27 cellular contexts compared by ENCODE assay signal in genomic region chr14:83120187-83120586, GRCh38.
"Had no signal": no experiment of that assay in that cellular context is flagged by ENCODE, and none has a peak within 500 bp of the region (broad histone marks: within the 10 kb centered on the region; RNA-seq: fewer than 3 reads in every experiment).

No MANE protein-coding gene starts in this region.

- H3K4me3 Mint-ChIP-seq: activated CD4-positive, alpha-beta memory T cell treated with anti-CD3 and anti-CD28 coated beads, Interleukin-2, amount 10 ng/mL, durations not matched to agents 7 days and 5 days; activated CD4-positive, alpha-beta T cell treated with anti-CD3 and anti-CD28 coated beads, Interleukin-2, amount 10 ng/mL, durations not matched to agents 24 days and 14 days; activated naive CD8-positive, alpha-beta T cell treated with anti-CD3 and anti-CD28 coated beads, Interleukin-2, amount 50 U/mL, for 24 hours; activated T-cell treated with anti-CD3 and anti-CD28 coated beads, Interleukin-2, amount 50 U/mL, for 72 hours; immature natural killer cell; natural killer cell treated with Interleukin-12 subunit alpha and Interleukin-12 subunit beta and Interleukin-15 and Interleukin-18, amount 100 ng/mL, for 72 hours; stimulated activated naive B cell treated with anti-CD40 and anti-IgM and Interleukin-4, amounts not matched to agents 10 μg/mL and 1 μg/mL and 100 μg/mL, for 72 hours had no signal

- H3K4me1 ChIP-seq: body of pancreas, left ventricle myocardium inferior, prostate gland, transverse colon, uterus had no signal

- H3K9me3 ChIP-seq: body of pancreas, left ventricle myocardium inferior, neutrophil, ovary, prostate gland, transverse colon, uterus had no signal

- H3K27ac ChIP-seq: body of pancreas, hepatocyte, left ventricle myocardium inferior, neutrophil, ovary, prostate gland, transverse colon, uterus, VCaP had no signal

- H3K4me1 Mint-ChIP-seq: activated CD4-positive, alpha-beta memory T cell treated with anti-CD3 and anti-CD28 coated beads, Interleukin-2, amount 10 ng/mL, durations not matched to agents 7 days and 5 days; activated CD4-positive, alpha-beta T cell treated with anti-CD3 and anti-CD28 coated beads, Interleukin-2, amount 10 ng/mL, durations not matched to agents 24 days and 14 days; activated naive CD8-positive, alpha-beta T cell treated with anti-CD3 and anti-CD28 coated beads, Interleukin-2, amount 50 U/mL, for 24 hours; immature natural killer cell; stimulated activated naive B cell treated with anti-CD40 and anti-IgM and Interleukin-4, amounts not matched to agents 10 μg/mL and 1 μg/mL and 100 μg/mL, for 72 hours had no signal

- H3K36me3 Mint-ChIP-seq: immature natural killer cell; stimulated activated naive B cell treated with anti-CD40 and anti-IgM and Interleukin-4, amounts not matched to agents 10 μg/mL and 1 μg/mL and 100 μg/mL, for 72 hours had no signal

- ATAC-seq: activated CD4-positive, CD25-positive, alpha-beta regulatory T cell treated with anti-CD3 and anti-CD28 coated beads, Interleukin-2, amount 50 U/mL, for 24 hours; activated naive CD8-positive, alpha-beta T cell treated with anti-CD3 and anti-CD28 coated beads, Interleukin-2, amount 50 U/mL, for 24 hours; activated T-cell treated with anti-CD3 and anti-CD28 coated beads, Interleukin-2, amount 50 U/mL, for 72 hours; body of pancreas; esophagus mucosa; natural killer cell treated with Interleukin-12 subunit alpha and Interleukin-12 subunit beta and Interleukin-15 and Interleukin-18, amount 100 ng/mL, for 72 hours; stimulated activated naive B cell treated with anti-CD40 and anti-IgM and Interleukin-4, amounts not matched to agents 10 μg/mL and 1 μg/mL and 100 μg/mL, for 72 hours had no signal

- H3K27ac Mint-ChIP-seq: activated CD4-positive, alpha-beta memory T cell treated with anti-CD3 and anti-CD28 coated beads, Interleukin-2, amount 10 ng/mL, durations not matched to agents 7 days and 5 days; activated CD4-positive, alpha-beta T cell treated with anti-CD3 and anti-CD28 coated beads, Interleukin-2, amount 10 ng/mL, durations not matched to agents 24 days and 14 days; activated naive CD8-positive, alpha-beta T cell treated with anti-CD3 and anti-CD28 coated beads, Interleukin-2, amount 50 U/mL, for 24 hours; activated T-cell treated with anti-CD3 and anti-CD28 coated beads, Interleukin-2, amount 50 U/mL, for 72 hours; immature natural killer cell; natural killer cell treated with Interleukin-12 subunit alpha and Interleukin-12 subunit beta and Interleukin-15 and Interleukin-18, amount 100 ng/mL, for 72 hours; stimulated activated naive B cell treated with anti-CD40 and anti-IgM and Interleukin-4, amounts not matched to agents 10 μg/mL and 1 μg/mL and 100 μg/mL, for 72 hours had no signal

- H3K4me3 ChIP-seq: body of pancreas, hepatocyte, left ventricle myocardium inferior, ovary, prostate gland, transverse colon, uterus had no signal

- H3K36me3 ChIP-seq: left ventricle myocardium inferior, neutrophil, ovary, prostate gland, transverse colon, uterus had no signal

- H3K27me3 ChIP-seq: body of pancreas, hepatocyte, neutrophil, ovary, transverse colon, uterus had no signal

- DNase-seq: activated CD4-positive, alpha-beta memory T cell treated with anti-CD3 and anti-CD28 coated beads, Interleukin-2, amount 10 ng/mL, durations not matched to agents 7 days and 5 days; activated CD4-positive, alpha-beta T cell treated with anti-CD3 and anti-CD28 coated beads, Interleukin-2, amount 10 ng/mL, durations not matched to agents 24 days and 14 days; activated effector memory CD4-positive, alpha-beta T cell treated with Interleukin-2 at 50 U/mL for 16 hours; activated naive CD4-positive, alpha-beta T cell treated with anti-CD3 and anti-CD28 coated beads, Interleukin-2, amount 50 U/mL, for 16 hours; activated naive CD8-positive, alpha-beta T cell treated with anti-CD3 and anti-CD28 coated beads, Interleukin-2, amount 50 U/mL, for 24 hours; activated T-cell treated with anti-CD3 and anti-CD28 coated beads, Interleukin-2, amount 50 U/mL, for 72 hours; body of pancreas; caudate nucleus; dermis blood vessel endothelial cell; effector CD8-positive, alpha-beta T cell; glutamatergic neuron; immature natural killer cell; kidney glomerular epithelial cell; left ventricle myocardium inferior; ovary; stimulated activated CD4-positive, alpha-beta T cell treated with anti-CD3 and anti-CD28 coated beads, Interleukin-2, amount 100 ng/mL, for 48 hours; stimulated activated CD8-positive, alpha-beta memory T cell treated with anti-CD3 and anti-CD28 coated beads, Interleukin-4, amount 100 ng/mL, for 48 hours; stimulated activated naive B cell treated with anti-CD40 and anti-IgM and Interleukin-4, amounts not matched to agents 10 μg/mL and 1 μg/mL and 100 μg/mL, for 72 hours; transverse colon; uterus had no signal

- H3K27me3 Mint-ChIP-seq: activated CD4-positive, alpha-beta memory T cell treated with anti-CD3 and anti-CD28 coated beads, Interleukin-2, amount 10 ng/mL, durations not matched to agents 7 days and 5 days; activated CD4-positive, alpha-beta T cell treated with anti-CD3 and anti-CD28 coated beads, Interleukin-2, amount 10 ng/mL, durations not matched to agents 24 days and 14 days; activated naive CD8-positive, alpha-beta T cell treated with anti-CD3 and anti-CD28 coated beads, Interleukin-2, amount 50 U/mL, for 24 hours; natural killer cell treated with Interleukin-12 subunit alpha and Interleukin-12 subunit beta and Interleukin-15 and Interleukin-18, amount 100 ng/mL, for 72 hours; stimulated activated naive B cell treated with anti-CD40 and anti-IgM and Interleukin-4, amounts not matched to agents 10 μg/mL and 1 μg/mL and 100 μg/mL, for 72 hours had no signal
